In the genomic region with DNA sequence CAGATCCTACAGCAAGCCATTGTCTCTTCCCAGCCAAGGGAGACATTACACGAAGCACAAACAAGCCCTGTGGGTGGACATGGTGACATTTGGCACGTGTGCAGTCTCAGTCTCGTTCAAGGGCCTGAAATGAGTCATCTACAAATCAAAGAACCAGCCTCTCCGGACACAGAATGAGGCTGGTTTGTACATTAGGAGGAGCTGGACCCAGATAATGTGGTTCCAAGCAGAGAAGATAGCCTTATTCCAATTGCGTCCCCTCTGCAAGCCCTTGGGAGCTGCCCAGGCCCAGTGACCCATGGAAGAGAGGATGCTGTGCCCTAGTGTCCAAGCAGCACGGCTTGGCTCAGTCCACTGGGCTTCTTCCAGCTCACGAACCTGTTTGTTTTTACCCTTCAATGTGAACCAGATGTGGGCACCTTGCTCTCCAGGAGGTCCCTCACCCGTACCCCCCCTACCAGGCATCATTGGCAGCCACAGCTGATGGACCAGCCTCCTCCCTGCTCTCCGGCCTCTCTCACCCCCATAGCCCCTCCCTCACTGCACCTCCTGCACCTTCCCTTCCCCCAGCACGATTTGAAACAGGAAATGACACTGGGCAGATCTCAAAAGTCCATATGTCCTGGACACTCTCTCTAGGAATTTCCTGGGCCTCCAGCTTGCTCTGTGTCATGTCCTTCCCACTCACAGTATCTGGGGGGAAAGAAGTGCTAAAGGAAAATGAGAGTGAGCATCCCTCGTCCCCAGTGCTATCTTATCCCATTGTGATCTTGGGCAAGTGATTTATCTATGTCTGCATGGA, we compare ENCODE assay signal across 13 cellular contexts. TPM values are rescaled to one million over a fixed set of nuclear protein-coding genes. Genes with fewer than 3 reads are reported as not detected.
DNase-seq lines count a peak whose midpoint lies in the region; ATAC-seq and TF ChIP-seq lines count a peak whose summit lies in the region.
"Had no signal": no experiment of that assay in that cellular context is flagged by ENCODE, and none has a peak within 500 bp of the region (broad histone marks: within the 10 kb centered on the region; RNA-seq: fewer than 3 reads in every experiment).

No MANE protein-coding gene starts in this region.

- H3K4me1 ChIP-seq in left lung: no peaks in the 10 kb centered on the region
- no peaks in the 10 kb centered on the region for H3K4me1 ChIP-seq in A673 (ENCODE audit: insufficient read depth, low read length, poor library complexity, severe bottlenecking)
- H3K4me1 ChIP-seq: BLaER1 treated with 17β-estradiol and CSF1 and Interleukin-3, amounts not matched to agents 10 nM and 100 nM; stomach had no signal

- H3K27me3 ChIP-seq in left lung: no peaks in the 10 kb centered on the region
- H3K27me3 ChIP-seq in A673 (replicated peaks; ENCODE audit: insufficient read depth, low read depth, low read length, poor library complexity): no peaks in the 10 kb centered on the region
- H3K27me3 ChIP-seq: BLaER1 treated with 17β-estradiol and CSF1 and Interleukin-3, amounts not matched to agents 10 nM and 100 nM; stomach had no signal

- no peaks in the 10 kb centered on the region for H3K4me1 Mint-ChIP-seq in activated T-helper 17 cell treated with anti-CD3 and anti-CD28 coated beads, Interleukin-2, amount 50 U/mL, for 72 hours

- H3K27ac ChIP-seq in left lung (no peak overlapping the region), A673 (ENCODE audit: low read depth, low read length, poor library complexity, severe bottlenecking) (no peak overlapping the region)
- H3K27ac ChIP-seq: BLaER1 treated with 17β-estradiol and CSF1 and Interleukin-3, amounts not matched to agents 10 nM and 100 nM; stomach had no signal

- no peaks in the 10 kb centered on the region for H3K9me3 Mint-ChIP-seq in activated T-helper 17 cell treated with anti-CD3 and anti-CD28 coated beads, Interleukin-2, amount 50 U/mL, for 72 hours

- H3K4me3 Mint-ChIP-seq in activated T-helper 17 cell treated with anti-CD3 and anti-CD28 coated beads, Interleukin-2, amount 50 U/mL, for 72 hours: no peak overlapping the region

- TF ChIP-seq CTCF in left lung (IDR thresholded peaks at IDR 0.05) (no peak), A673 (conservative IDR thresholded peaks at IDR 0.05; ENCODE audit: low read depth, low read length) (no peak)

- H3K4me3 ChIP-seq in left lung (no peak overlapping the region), A673 (ENCODE audit: low read depth, low read length, poor library complexity, severe bottlenecking) (no peak overlapping the region)
- H3K4me3 ChIP-seq: BLaER1 treated with 17β-estradiol and CSF1 and Interleukin-3, amounts not matched to agents 10 nM and 100 nM; stomach had no signal

- POLR2A ChIA-PET in A673 (lab: Charles Lee; ENCODE audit: low non-redundant PET): no interaction called here

- H3K9me3 ChIP-seq in left lung (no peaks in the 10 kb centered on the region), A673 (ENCODE audit: low read depth, low read length, poor library complexity, severe bottlenecking) (no peaks in the 10 kb centered on the region)
- H3K9me3 ChIP-seq: BLaER1 treated with 17β-estradiol and CSF1 and Interleukin-3, amounts not matched to agents 10 nM and 100 nM; stomach had no signal

- DNase-seq in Daoy (ENCODE audit: low read depth) (peak; percentile 13), left lung (no peak), NCI-H446 (lab: John Stamatoyannopoulos, UW) (no peak), A673 (ENCODE audit: low spot score) (no peak), NCI-H2029 (lab: John Stamatoyannopoulos, UW) (no peak)
- DNase-seq: activated naive CD4-positive, alpha-beta T cell; central memory CD4-positive, alpha-beta T cell; NCI-H345; stomach had no signal

- H3K36me3 ChIP-seq in left lung: no peaks in the 10 kb centered on the region
- no peaks in the 10 kb centered on the region for H3K36me3 ChIP-seq in A673 (ENCODE audit: insufficient read depth, low read length, poor library complexity, severe bottlenecking)
- H3K36me3 ChIP-seq: BLaER1 treated with 17β-estradiol and CSF1 and Interleukin-3, amounts not matched to agents 10 nM and 100 nM; stomach had no signal

- intact Hi-C loops in left lung (cut with DNase I) (no loop called here), A673 (cut with micrococcal nuclease; ENCODE audit: unreplicated experiment) (no loop called here)

- no peaks in the 10 kb centered on the region for H3K36me3 Mint-ChIP-seq in activated T-helper 17 cell treated with anti-CD3 and anti-CD28 coated beads, Interleukin-2, amount 50 U/mL, for 72 hours (ENCODE audit: low read depth)

- ATAC-seq in HG02973 (IDR thresholded peaks at IDR 0.05; ENCODE audit: unreplicated experiment) (peak; percentile 58), left lung (peak; percentile 65), GM18502 (IDR thresholded peaks at IDR 0.05; ENCODE audit: poor library complexity, unreplicated experiment) (no peak)
- peak; percentile 45 for ATAC-seq in activated T-helper 17 cell treated with anti-CD3 and anti-CD28 coated beads, Interleukin-2, amount 50 U/mL, for 72 hours (replicated peaks)

- H3K27me3 Mint-ChIP-seq in activated T-helper 17 cell treated with anti-CD3 and anti-CD28 coated beads, Interleukin-2, amount 50 U/mL, for 72 hours: no peaks in the 10 kb centered on the region

- CTCF ChIA-PET in A673 (lab: Charles Lee): no interaction called here

- no TSS peak for BruUV-seq in A673 (replicated peaks; lab: Mats Ljungman, UMichigan)

- no peak overlapping the region for H3K27ac Mint-ChIP-seq in activated T-helper 17 cell treated with anti-CD3 and anti-CD28 coated beads, Interleukin-2, amount 50 U/mL, for 72 hours

RNA-seq across cellular contexts. Expression of a gene that starts 26.2 kb away (rescaled TPM):
- 475 and 524 TPM in 2 replicates for total RNA-seq in Daoy (2014; rRNA removed; shearing (Covaris generic))
- 100 to 1,000 TPM; 136 to 227 TPM for total RNA-seq in activated T-helper 17 cell treated with anti-CD3 and anti-CD28 coated beads, Interleukin-2, amount 50 U/mL, for 72 hours
- 10 to 100 TPM; 41.1 to 56.1 TPM for total RNA-seq in left lung
- total RNA-seq in A673 (2021): 481 and 486 TPM in 2 replicates
